ENCODE assay signal across 8 cellular contexts in genomic region chr2:98269274-98269673, GRCh38.
DNase-seq lines count a peak whose midpoint lies in the region; ATAC-seq, FAIRE-seq and TF ChIP-seq lines count a peak whose summit lies in the region.

No MANE protein-coding gene starts in this region.

- DNase-seq in COR-L47 (lab: John Stamatoyannopoulos, UW) (peak; percentile 29), H54 (ENCODE audit: insufficient read length, low spot score) (peak; percentile 20), PC-3 (peak; percentile 72), epithelial cell of proximal tubule (ENCODE audit: low read depth) (no peak), neural crest cell (ENCODE audit: low read depth, low spot score) (peak; percentile 55)
- no peak for DNase-seq in activated CD8-positive, alpha-beta memory T cell treated with anti-CD3 and anti-CD28 coated beads, Interleukin-2, amount 50 U/mL, for 48 hours

- H3K79me2 ChIP-seq in PC-3 (ENCODE audit: low read length) = no peaks in the 10 kb centered on the region

- no TSS peak for BruUV-seq in PC-3 (replicated peaks; lab: Mats Ljungman, UMichigan)

- peak; percentile 78 for FAIRE-seq in H54 (lab: Jason Lieb, UNC)

- peak; percentile 77 for TF ChIP-seq CTCF in PC-3 (conservative IDR thresholded peaks at IDR 0.05; ENCODE audit: low read depth, low read length)
- peak; percentile 88 for TF ChIP-seq CTCF in epithelial cell of proximal tubule (conservative IDR thresholded peaks at IDR 0.05; ENCODE audit: low read depth, low read length)
- TF ChIP-seq CTCF in neural crest cell (conservative IDR thresholded peaks at IDR 0.05) = peak; percentile 81

- no peaks in the 10 kb centered on the region for H3K4me1 Mint-ChIP-seq in neural crest cell

- H3K27ac Mint-ChIP-seq in neural crest cell (ENCODE audit: unreplicated experiment) = no peak overlapping the region

- no peaks in the 10 kb centered on the region for H3K9me2 ChIP-seq in PC-3 (replicated peaks; ENCODE audit: low read length)

- POLR2A ChIA-PET in PC-3 (lab: Charles Lee; ENCODE audit: unreplicated experiment) = interaction anchor here (0.6 kb wide), 1 partner anchor 362 kb away, joined by 3 read pairs; no protein-coding TSS in a partner anchor

- no peaks in the 10 kb centered on the region; the same call in 1 of the 2 replicates for H3K9me3 ChIP-seq in PC-3 (ENCODE audit: low read length)

- H3K27me3 ChIP-seq in PC-3 (ENCODE audit: low read length) = no peaks in the 10 kb centered on the region

- no peak overlapping the region; the same call in 1 of the 2 replicates for H2AFZ ChIP-seq in PC-3 (ENCODE audit: low read length)

- intact Hi-C loops in PC-3 (cut with micrococcal nuclease) = loop anchor here (5.0 kb wide), 1 partner anchor 567 kb away; no protein-coding TSS in a partner anchor

- no peak overlapping the region for H3K4me2 ChIP-seq in PC-3 (ENCODE audit: low read length)

- TF ChIP-seq POLR2A in H54 (IDR thresholded peaks at IDR 0.05; ENCODE audit: low read depth, low read length) = no peak

- no peaks in the 10 kb centered on the region for H3K27me3 Mint-ChIP-seq in neural crest cell (ENCODE audit: low read depth)

- no peak overlapping the region for H3K27ac ChIP-seq in PC-3 (ENCODE audit: low read length)

- no peak overlapping the region for H3K9ac ChIP-seq in PC-3 (ENCODE audit: low read length)

- CTCF ChIA-PET in PC-3 (lab: Charles Lee) = interaction anchor here (0.6 to 0.7 kb wide), 3 partner anchors 116 to 398 kb away, joined by 3 read pairs; no protein-coding TSS in a partner anchor

- peaks cover 2% of the 10 kb centered on the region for H3K9me3 Mint-ChIP-seq in neural crest cell

- H3F3A ChIP-seq in PC-3 (ENCODE audit: low read length, unreplicated experiment) = no peaks in the 10 kb centered on the region

- no peaks in the 10 kb centered on the region for H3K36me3 Mint-ChIP-seq in neural crest cell (ENCODE audit: low read depth)

- H3K4me3 ChIP-seq in PC-3 (ENCODE audit: low read length) = no peak overlapping the region
- no peak overlapping the region for H3K4me3 ChIP-seq in epithelial cell of proximal tubule (ENCODE audit: low read depth, low read length)

- H3K4me3 Mint-ChIP-seq in neural crest cell = no peak overlapping the region

- H4K20me1 ChIP-seq in PC-3 (ENCODE audit: low read length) = no peaks in the 10 kb centered on the region

- H3K36me3 ChIP-seq in PC-3 (ENCODE audit: low read depth, low read length) = no peaks in the 10 kb centered on the region

- H3K4me1 ChIP-seq in PC-3 (ENCODE audit: insufficient read depth, low read length) = no peaks in the 10 kb centered on the region

- peak; percentile 58 for ATAC-seq in PC-3
- no peak for ATAC-seq in HG02678 (IDR thresholded peaks at IDR 0.05; ENCODE audit: unreplicated experiment)
- no peak for ATAC-seq in HG03175 (IDR thresholded peaks at IDR 0.05; ENCODE audit: unreplicated experiment)

Comparison
In these comparisons a context has a peak if more than half of its experiments do, and no peak if none do; other contexts are left out.
1. DNase-seq: peak in COR-L47 (single experiment), H54 (single experiment), PC-3 (single experiment) and neural crest cell (single experiment); none in epithelial cell of proximal tubule (single experiment) and activated CD8-positive, alpha-beta memory T cell treated with anti-CD3 and anti-CD28 coated beads, Interleukin-2, amount 50 U/mL, for 48 hours (single experiment).
2. Peak in every context shown above with its lines, with median percentiles within 50 percentile points of each other: CTCF ChIP-seq.